8 cellular contexts compared by ENCODE assay signal in genomic region chr6:125301435-125302391, GRCh38. TPM values are rescaled to one million over a fixed set of nuclear protein-coding genes. Genes with fewer than 3 reads are reported as not detected.
DNase-seq lines count a peak whose midpoint lies in the region; ATAC-seq and TF ChIP-seq lines count a peak whose summit lies in the region.

HDDC2 (minus strand) TSS chr6:125301967; CDS start chr6:125301932, 35 bp downstream.

- H3K27me3 Mint-ChIP-seq in CD14-positive monocyte (ENCODE audit: low read depth in 3 of 3), result peaks cover 3 to 7% (median 6%) of the 10 kb centered on the region in 3 donors

- no peak for TF ChIP-seq CTCF in CD14-positive monocyte (IDR thresholded peaks at IDR 0.05)
- no peak for TF ChIP-seq CTCF in OCI-LY1 (IDR thresholded peaks at IDR 0.05; ENCODE audit: low read length)

- WGBS in esophagus, 2 donors, result 4 to 5% methylated on average over 52 to 67 of the region's 67 CpGs

- H3K9ac ChIP-seq in OCI-LY1 (ENCODE audit: low read length), result peak within 1 kb of the TSS; percentile 91
- H3K9ac ChIP-seq in mucosa of stomach (ENCODE audit: low read length), result peak within 1 kb of the TSS; percentile 83

- H3K27ac Mint-ChIP-seq in CD14-positive monocyte, result peak within 1 kb of the TSS; percentile 71 to 95 (median 88)

- H3K36me3 ChIP-seq in OCI-LY1 (ENCODE audit: insufficient read depth, low read length) (peaks cover 38% of the 10 kb centered on the region), esophagus (ENCODE audit: control insufficient read depth in 2 of 2, insufficient read depth in 2 of 2, low read length in 1 of 2) (peaks cover 3 to 7% of the 10 kb centered on the region in 2 donors), mucosa of stomach (ENCODE audit: control insufficient read depth, insufficient read depth, low read length) (no peaks in the 10 kb centered on the region)

- peak; percentile 79 for ATAC-seq in HG03280 (IDR thresholded peaks at IDR 0.05; ENCODE audit: unreplicated experiment)
- peak; percentile 70 for ATAC-seq in stimulated activated naive CD8-positive, alpha-beta T cell treated with anti-CD3 and anti-CD28 coated beads, Interleukin-15, Interleukin-2, amounts not matched to agents 100 U/mL and 50 U/mL, for 24 hours

- H3K27me3 ChIP-seq in OCI-LY1 (ENCODE audit: insufficient read depth, low read length) (no peaks in the 10 kb centered on the region; the same call in 1 of the 2 replicates), esophagus (ENCODE audit: control insufficient read depth in 1 of 2, insufficient read depth in 2 of 2, low read length in 2 of 2) (no peaks in the 10 kb centered on the region), mucosa of stomach (ENCODE audit: control insufficient read depth, insufficient read depth, low read length) (no peaks in the 10 kb centered on the region)

- H3K9me3 Mint-ChIP-seq in CD14-positive monocyte, result peaks cover 0 to 5% (median 0%) of the 10 kb centered on the region in 7 donors

- TF ChIP-seq POLR2A in GM19099 (IDR thresholded peaks at IDR 0.05; ENCODE audit: extremely low read depth, insufficient read length, low read depth), result peak; percentile 76

- peak within 1 kb of the TSS; percentile 87 to 95 for H3K4me3 Mint-ChIP-seq in CD14-positive monocyte

- peaks cover 18% of the 10 kb centered on the region for H3K79me2 ChIP-seq in OCI-LY1 (ENCODE audit: insufficient read depth, low read length)

- DNase-seq in CD14-positive monocyte (ENCODE audit: low spot score), result peak; percentile 59
- peak; percentile 57 for DNase-seq in activated T-cell treated with anti-CD3 and anti-CD28 coated beads, Interleukin-2, amount 50 U/mL, for 1 hour
- peak; percentile 63 for DNase-seq in stimulated activated naive CD8-positive, alpha-beta T cell treated with anti-CD3 and anti-CD28 coated beads, Interleukin-15, Interleukin-2, amounts not matched to agents 100 U/mL and 50 U/mL, for 24 hours

- peaks cover 27 to 30% of the 10 kb centered on the region in 2 donors for H3K36me3 Mint-ChIP-seq in CD14-positive monocyte

- no peaks in the 10 kb centered on the region for H3K9me3 ChIP-seq in OCI-LY1 (ENCODE audit: low read length)
- H3K9me3 ChIP-seq in esophagus (ENCODE audit: control insufficient read depth in 2 of 2, insufficient read depth in 1 of 2, low read depth in 1 of 2, low read length in 1 of 2), result no peaks in the 10 kb centered on the region
- H3K9me3 ChIP-seq in mucosa of stomach (ENCODE audit: control insufficient read depth, low read length), result no peaks in the 10 kb centered on the region

- peak within 1 kb of the TSS; percentile 93; the same call in 1 of the 2 replicates for H2AFZ ChIP-seq in OCI-LY1 (ENCODE audit: low read length)

- H3F3A ChIP-seq in OCI-LY1 (ENCODE audit: insufficient read depth, low read length), result peaks cover 4% of the 10 kb centered on the region; the same call in 1 of the 2 replicates

- peak within 1 kb of the TSS; percentile 93 for H3K4me3 ChIP-seq in OCI-LY1 (ENCODE audit: low read depth, low read length, poor library complexity, severe bottlenecking)
- peak within 1 kb of the TSS; percentile 77 to 93 for H3K4me3 ChIP-seq in esophagus (ENCODE audit: low read depth in 1 of 2, low read length in 2 of 2)
- H3K4me3 ChIP-seq in mucosa of stomach (ENCODE audit: low read length), result peak within 1 kb of the TSS; percentile 72

- no peaks in the 10 kb centered on the region for H3K9me2 ChIP-seq in OCI-LY1 (ENCODE audit: low read depth, low read length)

- peaks cover 31% of the 10 kb centered on the region for H3K4me1 Mint-ChIP-seq in CD14-positive monocyte

- intact Hi-C loops in CD14-positive monocyte (cut with micrococcal nuclease), result no loop called here

- H3K27ac ChIP-seq in OCI-LY1 (ENCODE audit: low read depth, low read length, poor library complexity, severe bottlenecking) (peak within 1 kb of the TSS; percentile 19), esophagus (ENCODE audit: low read depth in 2 of 2, low read length in 1 of 2) (peak within 1 kb of the TSS; percentile 94 to 96)

- peak within 1 kb of the TSS; percentile 99 for H3K4me2 ChIP-seq in OCI-LY1 (ENCODE audit: low read length)

- peaks cover 24% of the 10 kb centered on the region for H3K4me1 ChIP-seq in OCI-LY1 (ENCODE audit: insufficient read depth, low read length, severe bottlenecking)
- H3K4me1 ChIP-seq in esophagus (ENCODE audit: control insufficient read depth in 2 of 2, insufficient read depth in 2 of 2, low read length in 1 of 2), result no peaks in the 10 kb centered on the region
- H3K4me1 ChIP-seq in mucosa of stomach (ENCODE audit: control insufficient read depth, insufficient read depth, low read length), result peaks cover 8% of the 10 kb centered on the region

- no peaks in the 10 kb centered on the region for H4K20me1 ChIP-seq in OCI-LY1 (ENCODE audit: insufficient read depth, low read length)

RNA-seq across cellular contexts. Expression of gene HDDC2, which starts in this region (rescaled TPM):
- polyA plus RNA-seq in CD14-positive monocyte (10 to 100 TPM; 42.6 to 59.9 TPM), esophagus (10 to 100 TPM; 63.5 to 68.9 TPM)

Comparison
In these comparisons a context has a peak if more than half of its experiments do, and no peak if none do; other contexts are left out.
1. Peak in every context shown above with its lines: DNase-seq, ATAC-seq, H3K4me3 ChIP-seq and H3K27ac ChIP-seq.